In genomic region chr1:25039229-25039628, GRCh38 we compare ENCODE assay signal across 15 cellular contexts.
DNase-seq lines count a peak whose midpoint lies in the region; ATAC-seq, FAIRE-seq and TF ChIP-seq lines count a peak whose summit lies in the region.
"Had no signal": no experiment of that assay in that cellular context is flagged by ENCODE, and none has a peak within 500 bp of the region (broad histone marks: within the 10 kb centered on the region; RNA-seq: fewer than 3 reads in every experiment).

No MANE protein-coding gene starts in this region.

- H4K20me1 ChIP-seq in IMR-90 (ENCODE audit: insufficient read depth, low read length) (no peaks in the 10 kb centered on the region), astrocyte (ENCODE audit: insufficient read depth, low read length) (no peaks in the 10 kb centered on the region)

- POLR2A ChIA-PET in IMR-90 (lab: Charles Lee; ENCODE audit: unreplicated experiment) (no interaction called here), Caco-2 (lab: Charles Lee) (no interaction called here)

- no peaks in the 10 kb centered on the region for H3K79me2 ChIP-seq in astrocyte (ENCODE audit: insufficient read depth, low read length)

- no peak overlapping the region for H2BK5ac ChIP-seq in IMR-90 (ENCODE audit: low read depth, low read length, poor library complexity, severe bottlenecking)

- peaks cover 6% of the 10 kb centered on the region; the same call in 1 of the 2 replicates for H3K9me1 ChIP-seq in IMR-90 (ENCODE audit: insufficient read depth, low read length)

- H4K5ac ChIP-seq in IMR-90 (ENCODE audit: low read depth, low read length), result no peak overlapping the region

- H3K23ac ChIP-seq in IMR-90 (ENCODE audit: low read depth, low read length), result no peak overlapping the region

- H3K36me3 Mint-ChIP-seq in astrocyte (ENCODE audit: low read depth, unreplicated experiment) (peaks cover 2% of the 10 kb centered on the region), neural crest cell (ENCODE audit: low read depth) (no peaks in the 10 kb centered on the region), immature natural killer cell (no peaks in the 10 kb centered on the region), Caco-2 (ENCODE audit: insufficient read depth, unreplicated experiment) (no peaks in the 10 kb centered on the region)
- H3K36me3 Mint-ChIP-seq: T-cell had no signal

- H3K4me2 ChIP-seq in IMR-90 (ENCODE audit: low read depth, low read length) (no peak overlapping the region), astrocyte (ENCODE audit: low read length) (no peak overlapping the region)

- H3K36me3 ChIP-seq in GM06990 (ENCODE audit: control insufficient read depth, insufficient read depth, low read length), result peaks cover 2% of the 10 kb centered on the region
- no peaks in the 10 kb centered on the region for H3K36me3 ChIP-seq in IMR-90 (ENCODE audit: control insufficient read depth, insufficient read depth, low read length)
- H3K36me3 ChIP-seq in astrocyte (ENCODE audit: insufficient read depth, low read length), result no peaks in the 10 kb centered on the region
- H3K36me3 ChIP-seq in transverse colon, result no peaks in the 10 kb centered on the region
- no peaks in the 10 kb centered on the region for H3K36me3 ChIP-seq in Caco-2 (ENCODE audit: control insufficient read depth, insufficient read depth, low read length)

- H3K18ac ChIP-seq in IMR-90 (ENCODE audit: low read depth, low read length), result no peak overlapping the region

- no peak overlapping the region for H3K4me3 ChIP-seq in GM06990 (replicated peaks; ENCODE audit: low read depth, low read length)
- H3K4me3 ChIP-seq in IMR-90 (ENCODE audit: insufficient read depth, low read depth, low read length), result no peak overlapping the region
- H3K4me3 ChIP-seq in astrocyte (ENCODE audit: insufficient read depth, low read depth, low read length), result no peak overlapping the region
- H3K4me3 ChIP-seq in transverse colon, result no peak overlapping the region
- no peak overlapping the region for H3K4me3 ChIP-seq in Caco-2 (ENCODE audit: low read depth, low read length)

- H2AK9ac ChIP-seq in IMR-90 (replicated peaks; ENCODE audit: low read depth, low read length, poor library complexity), result no peak overlapping the region

- intact Hi-C loops in IMR-90 (cut with micrococcal nuclease) (no loop called here), transverse colon (cut with DNase I; ENCODE audit: low total_unique reads) (no loop called here), Caco-2 (cut with micrococcal nuclease; ENCODE audit: unreplicated experiment) (loop anchor here (5.0 to 10.0 kb wide), 2 partner anchors 63 to 156 kb away; no protein-coding TSS in a partner anchor)

- H3K27me3 ChIP-seq in GM06990 (replicated peaks; ENCODE audit: control insufficient read depth, insufficient read depth, low read length) (no peaks in the 10 kb centered on the region), IMR-90 (ENCODE audit: control insufficient read depth, insufficient read depth, low read length) (peaks cover 41% of the 10 kb centered on the region), astrocyte (ENCODE audit: insufficient read depth, low read length) (peaks cover 27% of the 10 kb centered on the region), transverse colon (no peaks in the 10 kb centered on the region), Caco-2 (replicated peaks; ENCODE audit: control insufficient read depth, insufficient read depth, low read length) (no peaks in the 10 kb centered on the region)

- no peak for TF ChIP-seq EP300 in transverse colon (IDR thresholded peaks at IDR 0.05; ENCODE audit: low read depth)

- no peaks in the 10 kb centered on the region for H3K79me1 ChIP-seq in IMR-90 (ENCODE audit: low read depth in 1 of 2, low read length in 2 of 2)

- dilution Hi-C loops in IMR-90 (cut with HindIII; ENCODE audit: low sequenced_read_pairs, unreplicated experiment), result no loop called here

- H3K9me3 Mint-ChIP-seq in astrocyte (ENCODE audit: unreplicated experiment) (peaks cover 4% of the 10 kb centered on the region), neural crest cell (no peaks in the 10 kb centered on the region), immature natural killer cell (no peaks in the 10 kb centered on the region), Caco-2 (ENCODE audit: unreplicated experiment) (no peaks in the 10 kb centered on the region)
- H3K9me3 Mint-ChIP-seq: activated B cell treated with CpG ODN at 0.5 μM for 24 hours, T-cell had no signal

- H3K4me3 Mint-ChIP-seq in astrocyte (ENCODE audit: unreplicated experiment) (no peak overlapping the region), neural crest cell (no peak overlapping the region), immature natural killer cell (no peak overlapping the region), Caco-2 (ENCODE audit: unreplicated experiment) (no peak overlapping the region)
- H3K4me3 Mint-ChIP-seq: activated B cell treated with CpG ODN at 0.5 μM for 24 hours, T-cell had no signal

- in situ Hi-C loops in IMR-90 (cut with MboI; ENCODE audit: low sequenced_read_pairs), result loop anchor here (5.0 kb wide), 1 partner anchor 97 kb away; no protein-coding TSS in a partner anchor
- in situ Hi-C loops in transverse colon (cut with MboI; ENCODE audit: low pct_ligation_motif_present in 1 of 4, low pct_unique_long_range_greater_than_20kb in 1 of 4, low sequenced_read_pairs in 3 of 4), result loop anchor here (10.0 to 25.0 kb wide), 4 partner anchors 102 to 194 kb away; partner anchors contain the start of gene RUNX3 (in 3 of the 4)

- H3K9ac ChIP-seq in IMR-90 (ENCODE audit: low read depth, low read length), result no peak overlapping the region
- H3K9ac ChIP-seq in astrocyte (ENCODE audit: low read length), result no peak overlapping the region

- H3K27me3 Mint-ChIP-seq in astrocyte (ENCODE audit: low read depth, unreplicated experiment) (peaks cover 39% of the 10 kb centered on the region), neural crest cell (ENCODE audit: low read depth) (no peaks in the 10 kb centered on the region), immature natural killer cell (ENCODE audit: low read depth in 3 of 3) (peaks cover 6 to 9% (median 8%) of the 10 kb centered on the region in 3 donors), Caco-2 (ENCODE audit: insufficient read depth, unreplicated experiment) (no peaks in the 10 kb centered on the region)
- H3K27me3 Mint-ChIP-seq: activated B cell treated with CpG ODN at 0.5 μM for 24 hours, T-cell had no signal

- H3K4me1 ChIP-seq in IMR-90 (ENCODE audit: control insufficient read depth, insufficient read depth, low read length), result no peaks in the 10 kb centered on the region
- peaks cover 2% of the 10 kb centered on the region for H3K4me1 ChIP-seq in astrocyte (ENCODE audit: insufficient read depth, low read length)
- no peaks in the 10 kb centered on the region for H3K4me1 ChIP-seq in transverse colon
- H3K4me1 ChIP-seq in Caco-2, result no peaks in the 10 kb centered on the region

- H2BK120ac ChIP-seq in IMR-90 (ENCODE audit: low read depth, low read length), result no peak overlapping the region

- H3K9me3 ChIP-seq in IMR-90 (ENCODE audit: control insufficient read depth, insufficient read depth, low read length) (peaks cover 5% of the 10 kb centered on the region), astrocyte (ENCODE audit: insufficient read depth, low read depth, low read length) (no peaks in the 10 kb centered on the region), transverse colon (no peaks in the 10 kb centered on the region), Caco-2 (no peaks in the 10 kb centered on the region)

- no peak overlapping the region for H3K56ac ChIP-seq in IMR-90 (ENCODE audit: extremely low read depth, insufficient read depth, low read length)

- H3K27ac Mint-ChIP-seq in astrocyte (ENCODE audit: unreplicated experiment) (peak overlapping the region; percentile 64), neural crest cell (ENCODE audit: unreplicated experiment) (no peak overlapping the region), immature natural killer cell (peak overlapping the region in 1 of 6 donors; percentile 11), Caco-2 (ENCODE audit: unreplicated experiment) (no peak overlapping the region)
- H3K27ac Mint-ChIP-seq: activated B cell treated with CpG ODN at 0.5 μM for 24 hours, T-cell had no signal

- H3K14ac ChIP-seq in IMR-90 (replicated peaks; ENCODE audit: low read depth, low read length), result no peak overlapping the region

- ATAC-seq in IMR-90 (ENCODE audit: low read depth) (no peak), HG02610 (IDR thresholded peaks at IDR 0.05; ENCODE audit: unreplicated experiment) (no peak)
- ATAC-seq: sciatic nerve, T-cell had no signal

- H2AK5ac ChIP-seq in IMR-90 (ENCODE audit: low read depth, low read length), result no peak overlapping the region

- CTCF ChIA-PET in IMR-90 (lab: Yijun Ruan, JAX), result interaction anchor here (1.6 kb wide), 1 partner anchor 165 kb away, joined by 6 read pairs; no protein-coding TSS in a partner anchor
- CTCF ChIA-PET in Caco-2 (lab: Charles Lee), result interaction anchor here (0.6 kb wide), 1 partner anchor 23 kb away, joined by 4 read pairs; no protein-coding TSS in a partner anchor

- H2AFZ ChIP-seq in IMR-90 (replicated peaks; ENCODE audit: low read length, poor library complexity), result no peak overlapping the region
- no peak overlapping the region for H2AFZ ChIP-seq in astrocyte (ENCODE audit: low read depth, low read length)

- FAIRE-seq in astrocyte (lab: Jason Lieb, UNC), result no peak
- FAIRE-seq: D721Med had no signal

- H3K4me1 Mint-ChIP-seq in astrocyte (ENCODE audit: low read depth, unreplicated experiment), result no peaks in the 10 kb centered on the region
- no peaks in the 10 kb centered on the region for H3K4me1 Mint-ChIP-seq in neural crest cell
- H3K4me1 Mint-ChIP-seq in immature natural killer cell, result peaks cover 16 to 30% of the 10 kb centered on the region in 2 donors
- no peaks in the 10 kb centered on the region for H3K4me1 Mint-ChIP-seq in Caco-2 (ENCODE audit: low read depth, unreplicated experiment)

- TF ChIP-seq CTCF in GM06990 (IDR thresholded peaks at IDR 0.05; ENCODE audit: insufficient read depth, low read length, poor library complexity, severe bottlenecking), result peak; percentile 8
- peak; percentile 19; the same call in 1 of the 2 replicates for TF ChIP-seq CTCF in IMR-90 (conservative IDR thresholded peaks at IDR 0.05; ENCODE audit: low read depth, low read length)
- TF ChIP-seq CTCF in astrocyte (IDR thresholded peaks at IDR 0.05; ENCODE audit: insufficient read depth, low read depth, low read length), result no peak
- peak; percentile 33 for TF ChIP-seq CTCF in neural crest cell (conservative IDR thresholded peaks at IDR 0.05)
- TF ChIP-seq CTCF in transverse colon (IDR thresholded peaks at IDR 0.05), result no peak
- peak in 1 of 2 experiments; percentile 12 for TF ChIP-seq CTCF in Caco-2 (IDR thresholded peaks at IDR 0.05; ENCODE audit: insufficient read depth in 1 of 2, low read depth in 1 of 2, low read length in 1 of 2, severe bottlenecking in 1 of 2, unreplicated experiment in 1 of 2)

- H3K27ac ChIP-seq in IMR-90 (ENCODE audit: insufficient read depth, low read length), result no peak overlapping the region
- H3K27ac ChIP-seq in astrocyte (ENCODE audit: low read depth, low read length), result no peak overlapping the region
- H3K27ac ChIP-seq in transverse colon, result no peak overlapping the region

- no peak overlapping the region for H3K4ac ChIP-seq in IMR-90 (ENCODE audit: low read depth, low read length)

- H4K91ac ChIP-seq in IMR-90 (ENCODE audit: insufficient read depth, low read depth, low read length), result no peak overlapping the region

- TF ChIP-seq RAD21 in IMR-90 (IDR thresholded peaks at IDR 0.05; ENCODE audit: low read length), result no peak; the same call in 1 of the 2 replicates

- no peak overlapping the region for H2BK20ac ChIP-seq in IMR-90 (ENCODE audit: low read depth, low read length)

- TF ChIP-seq POLR2A in IMR-90 (IDR thresholded peaks at IDR 0.05; ENCODE audit: low read depth, low read length) (no peak), transverse colon (IDR thresholded peaks at IDR 0.05) (no peak)

- no CpG with 5 or more reads among the region's 8 CpGs for whole genome bisulfite sequencing in IMR-90 (ENCODE audit: extremely low coverage in 2 of 2, insufficient read length in 1 of 2), 2 experiments
- 47 to 73% methylated on average over 3 to 7 of the region's 8 CpGs for WGBS in transverse colon (ENCODE audit: low coverage in 1 of 2), 2 donors

- H2BK15ac ChIP-seq in IMR-90 (ENCODE audit: low read depth, low read length), result no peak overlapping the region

- BruUV-seq in IMR-90 (replicated peaks; lab: Mats Ljungman, UMichigan), result no TSS peak
- no TSS peak for BruUV-seq in Caco-2 (replicated peaks; lab: Mats Ljungman, UMichigan)

- DNase-seq in GM06990 (ENCODE audit: extremely low read depth, insufficient read length) (no peak), IMR-90 (peak; percentile 5), astrocyte (ENCODE audit: low read depth) (no peak), neural crest cell (ENCODE audit: low read depth, low spot score) (no peak), immature natural killer cell (no peak), transverse colon (no peak), Caco-2 (no peak)
- DNase-seq: activated B cell treated with CpG ODN at 0.5 μM for 24 hours, KBM-7, NCI-H1417, NCI-H2171, T-cell had no signal

- no peak overlapping the region for H4K8ac ChIP-seq in IMR-90 (ENCODE audit: low read depth in 2 of 2, low read length in 2 of 2)

Comparison
In these comparisons a context has a peak if more than half of its experiments do, and no peak if none do; other contexts are left out.
1. CTCF ChIP-seq: peak in GM06990 (single experiment), IMR-90 (single experiment) and neural crest cell (single experiment); none in astrocyte (single experiment) and transverse colon (0 of 5).